8 cellular contexts compared by ENCODE assay signal in the genomic region with DNA sequence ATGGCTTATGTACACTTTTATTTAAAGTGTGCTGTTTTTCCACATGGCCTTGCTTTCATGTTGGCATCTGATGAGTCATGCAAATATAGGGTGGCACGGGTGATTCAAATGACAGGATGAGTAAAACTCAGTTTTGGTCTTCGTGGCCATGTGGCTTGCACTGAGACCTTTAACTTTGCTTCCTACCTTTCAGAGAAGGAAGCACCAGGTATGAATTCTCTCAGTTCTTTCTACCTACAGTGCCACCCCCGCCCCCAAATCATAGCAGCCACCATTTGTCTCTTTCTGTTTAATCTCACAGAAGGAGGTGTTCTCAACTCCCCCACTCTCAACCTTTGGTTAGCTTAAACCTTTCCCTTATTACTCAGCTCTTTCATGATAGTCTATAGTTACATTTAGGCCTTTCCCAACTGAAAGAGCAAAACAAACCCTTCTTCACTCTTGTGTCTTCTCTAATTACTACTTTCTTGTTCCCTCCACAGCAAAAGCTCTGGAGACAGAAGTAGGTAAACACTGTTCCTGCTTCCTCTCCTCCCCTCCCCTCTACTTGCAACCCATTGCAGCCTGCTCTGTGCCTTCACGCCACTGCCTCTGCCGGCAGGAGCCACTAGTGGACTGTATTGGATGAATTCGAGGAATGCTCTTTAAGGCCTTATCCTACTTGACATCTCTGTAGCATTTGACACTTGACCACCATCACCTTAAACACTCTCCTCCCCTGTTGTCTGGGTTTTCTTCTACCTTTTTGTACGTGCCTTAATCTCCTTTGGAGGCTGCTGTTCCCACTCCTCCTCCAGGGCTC.
DNase-seq lines count a peak whose midpoint lies in the region; ATAC-seq, FAIRE-seq and TF ChIP-seq lines count a peak whose summit lies in the region.

No MANE protein-coding gene starts in this region.

- H3K4me3 Mint-ChIP-seq in activated CD4-positive, alpha-beta T cell treated with anti-CD3 and anti-CD28 coated beads, Interleukin-2, amount 10 ng/mL, durations not matched to agents 24 days and 14 days, result peak overlapping the region; percentile 39

- TF ChIP-seq RAD21 in A549 (conservative IDR thresholded peaks at IDR 0.05 in 1 of 2, IDR thresholded peaks at IDR 0.05 in 1 of 2), result no peak
- TF ChIP-seq RAD21 in HCT116 (IDR thresholded peaks at IDR 0.05; ENCODE audit: low read depth), result no peak

- H3K36me3 Mint-ChIP-seq in activated CD4-positive, alpha-beta T cell treated with anti-CD3 and anti-CD28 coated beads, Interleukin-2, amount 10 ng/mL, durations not matched to agents 24 days and 14 days (ENCODE audit: low read depth), result peaks cover 35% of the 10 kb centered on the region

- CTCF ChIA-PET in A549 (lab: Yijun Ruan, JAX), result interaction anchor here (1.2 kb wide), 1 partner anchor 40 kb away, joined by 3 read pairs; no protein-coding TSS in a partner anchor
- CTCF ChIA-PET in HCT116 (lab: Charles Lee), result interaction anchor here (0.6 kb wide), 1 partner anchor 154 kb away, joined by 4 read pairs; no protein-coding TSS in a partner anchor

- H3K9me2 ChIP-seq in HCT116 (ENCODE audit: insufficient read depth), result no peaks in the 10 kb centered on the region

- H3K27me3 ChIP-seq in HCT116 (ENCODE audit: insufficient read depth, low read length) (no peaks in the 10 kb centered on the region), fibroblast of lung (ENCODE audit: control insufficient read depth, insufficient read depth, low read length) (no peaks in the 10 kb centered on the region), gastrocnemius medialis (no peaks in the 10 kb centered on the region)

- H2AFZ ChIP-seq in HCT116 (ENCODE audit: low read depth, low read length, poor library complexity, severe bottlenecking) (no peak overlapping the region), fibroblast of lung (ENCODE audit: low read length) (no peak overlapping the region)

- peaks cover 7% of the 10 kb centered on the region for H3K9me3 Mint-ChIP-seq in activated CD4-positive, alpha-beta T cell treated with anti-CD3 and anti-CD28 coated beads, Interleukin-2, amount 10 ng/mL, durations not matched to agents 24 days and 14 days

- POLR2A ChIA-PET in A549 (lab: Yijun Ruan, JAX) (no interaction called here), HCT116 (lab: Charles Lee) (no interaction called here)

- H3K36me3 ChIP-seq in HCT116 (ENCODE audit: control insufficient read depth in 1 of 2, insufficient read depth in 2 of 2, low read length in 2 of 2), result no peaks in the 10 kb centered on the region
- no peaks in the 10 kb centered on the region for H3K36me3 ChIP-seq in fibroblast of lung (ENCODE audit: control insufficient read depth, insufficient read depth, low read length)
- H3K36me3 ChIP-seq in gastrocnemius medialis, result no peaks in the 10 kb centered on the region

- H3K79me2 ChIP-seq in HCT116 (ENCODE audit: insufficient read depth, low read length) (peaks cover 10% of the 10 kb centered on the region; the same call in 1 of the 2 replicates), fibroblast of lung (ENCODE audit: control insufficient read depth, insufficient read depth, low read length) (no peaks in the 10 kb centered on the region)

- DNase-seq in A549 (ENCODE audit: low read depth in 1 of 2, low spot score in 1 of 2) (peak in 1 of 2 experiments; percentile 10), HCT116 (ENCODE audit: low read depth, low spot score) (peak; percentile 29), fibroblast of lung (ENCODE audit: low read depth in 2 of 2) (no peak), gastrocnemius medialis (peak in 1 of 2 donors; percentile 46), epidermal melanocyte (ENCODE audit: insufficient read length, low spot score) (no peak), NCI-H526 treated with DMSO at 0.1 percent for 48 hours (lab: John Stamatoyannopoulos, UW) (no peak), dedifferentiated amniotic fluid mesenchymal stem cell (ENCODE audit: extremely low spot score) (no peak)
- no peak for DNase-seq in activated CD4-positive, alpha-beta T cell treated with anti-CD3 and anti-CD28 coated beads, Interleukin-2, amount 10 ng/mL, durations not matched to agents 24 days and 14 days

- H3K4me1 Mint-ChIP-seq in activated CD4-positive, alpha-beta T cell treated with anti-CD3 and anti-CD28 coated beads, Interleukin-2, amount 10 ng/mL, durations not matched to agents 24 days and 14 days, result peaks cover 47% of the 10 kb centered on the region

- TF ChIP-seq POLR2A in A549 (IDR thresholded peaks at IDR 0.05; ENCODE audit: low read length) (no peak), HCT116 (IDR thresholded peaks at IDR 0.05; ENCODE audit: borderline replicate concordance, extremely low read depth, insufficient read depth, insufficient read length) (no peak), gastrocnemius medialis (IDR thresholded peaks at IDR 0.05) (no peak)

- intact Hi-C loops in HCT116 (cut with micrococcal nuclease) (no loop called here), gastrocnemius medialis (cut with DNase I; ENCODE audit: low total_unique reads) (loop anchor here (5.0 kb wide), 1 partner anchor 34 kb away; no protein-coding TSS in a partner anchor)
- intact Hi-C loops in activated CD4-positive, alpha-beta T cell treated with anti-CD3 and anti-CD28 coated beads, Interleukin-2, amount 10 ng/mL, durations not matched to agents 24 days and 14 days (cut with micrococcal nuclease), result loop anchor here (1.0 to 5.0 kb wide), 4 partner anchors 15 to 122 kb away; no protein-coding TSS in a partner anchor

- 56% methylated on average over 7 of the region's 7 CpGs for WGBS in A549 (ENCODE audit: missing lambda C conversion rate)

- 0 out of 6 replicates have a peak overlapping the region, but pooled peaks of 1 of the 2 experiments have one; percentile 34 for H3K27ac ChIP-seq in A549
- H3K27ac ChIP-seq in HCT116 (ENCODE audit: low read depth, low read length), result no peak overlapping the region
- H3K27ac ChIP-seq in fibroblast of lung (ENCODE audit: insufficient read depth, low read length), result peak overlapping the region; percentile 8
- peak overlapping the region; percentile 79 to 92 (median 86) for H3K27ac ChIP-seq in gastrocnemius medialis

- H3K4me3 ChIP-seq in A549 (no peak overlapping the region), HCT116 (replicated peaks in 1 of 2; ENCODE audit: low read depth in 1 of 2, low read length in 2 of 2) (no peak overlapping the region), fibroblast of lung (replicated peaks in 1 of 4; ENCODE audit: control extremely low read depth in 1 of 4, insufficient read depth in 1 of 4, low read depth in 3 of 4, low read length in 4 of 4) (no peak overlapping the region), gastrocnemius medialis (no peak overlapping the region)

- no peaks in the 10 kb centered on the region for H3K9me3 ChIP-seq in A549
- no peaks in the 10 kb centered on the region for H3K9me3 ChIP-seq in HCT116 (ENCODE audit: control insufficient read depth in 1 of 2, insufficient read depth in 1 of 2, low read depth in 1 of 2, low read length in 2 of 2)
- H3K9me3 ChIP-seq in fibroblast of lung (ENCODE audit: control insufficient read depth, insufficient read depth, low read depth, low read length), result no peaks in the 10 kb centered on the region
- no peaks in the 10 kb centered on the region for H3K9me3 ChIP-seq in gastrocnemius medialis

- H3K27me3 Mint-ChIP-seq in activated CD4-positive, alpha-beta T cell treated with anti-CD3 and anti-CD28 coated beads, Interleukin-2, amount 10 ng/mL, durations not matched to agents 24 days and 14 days, result no peaks in the 10 kb centered on the region

- H3K27ac Mint-ChIP-seq in activated CD4-positive, alpha-beta T cell treated with anti-CD3 and anti-CD28 coated beads, Interleukin-2, amount 10 ng/mL, durations not matched to agents 24 days and 14 days, result peak overlapping the region; percentile 75

- H3K4me2 ChIP-seq in A549, result peak overlapping the region; percentile 29
- H3K4me2 ChIP-seq in HCT116 (ENCODE audit: low read length), result peak overlapping the region; percentile 36
- no peak overlapping the region for H3K4me2 ChIP-seq in fibroblast of lung (ENCODE audit: extremely low read depth, insufficient read depth, low read length)

- no peak for FAIRE-seq in A549 (lab: Jason Lieb, UNC)

- TF ChIP-seq EP300 in A549 (IDR thresholded peaks at IDR 0.05), result no peak

- TF ChIP-seq CTCF in A549 (IDR thresholded peaks at IDR 0.05) (no peak), HCT116 (IDR thresholded peaks at IDR 0.05 in 2 of 3, conservative IDR thresholded peaks at IDR 0.05 in 1 of 3; ENCODE audit: borderline replicate concordance in 1 of 3, insufficient read depth in 1 of 3, low read depth in 2 of 3, low read length in 2 of 3) (no peak), fibroblast of lung (conservative IDR thresholded peaks at IDR 0.05 in 1 of 2, IDR thresholded peaks at IDR 0.05 in 1 of 2; ENCODE audit: low read depth in 1 of 2, low read length in 2 of 2) (peak in 1 of 2 donors; percentile 16), gastrocnemius medialis (IDR thresholded peaks at IDR 0.05 in 4 of 5, conservative IDR thresholded peaks at IDR 0.05 in 1 of 5) (peak in 3 of 5 experiments; percentile 5 to 37 (median 9))

- H4K20me1 ChIP-seq in HCT116 (ENCODE audit: insufficient read depth) (no peaks in the 10 kb centered on the region), fibroblast of lung (ENCODE audit: control insufficient read depth, extremely low read depth, insufficient read depth, low read length) (no peaks in the 10 kb centered on the region)

- H3K9ac ChIP-seq in HCT116 (ENCODE audit: low read length), result no peak overlapping the region
- no peak overlapping the region for H3K9ac ChIP-seq in fibroblast of lung (ENCODE audit: insufficient read depth, low read length)

- in situ Hi-C loops in gastrocnemius medialis (cut with MboI; ENCODE audit: low sequenced_read_pairs in 4 of 4), result no loop called here

- no TSS peak for BruUV-seq in HCT116 (replicated peaks; lab: Mats Ljungman, UMichigan)

- RAD21 ChIA-PET in HCT116 (lab: Charles Lee; ENCODE audit: low non-redundant PET in 1 of 2, low total read pairs in 2 of 2, uncharacterized antibody in 2 of 2, unreplicated experiment in 2 of 2), result no interaction called here

- peak in 1 of 2 experiments; percentile 65; a peak in 3 of 6 replicates for ATAC-seq in A549
- ATAC-seq in HCT116, result peak; percentile 47
- peak; percentile 49 to 63 for ATAC-seq in gastrocnemius medialis

- peaks cover 14% of the 10 kb centered on the region for H3K4me1 ChIP-seq in A549
- peaks cover 34 to 38% of the 10 kb centered on the region in 2 experiments for H3K4me1 ChIP-seq in HCT116 (ENCODE audit: control insufficient read depth in 1 of 2, insufficient read depth in 2 of 2, low read length in 2 of 2)
- H3K4me1 ChIP-seq in fibroblast of lung (ENCODE audit: control insufficient read depth, extremely low read depth, insufficient read depth, low read length), result peaks cover 2% of the 10 kb centered on the region
- H3K4me1 ChIP-seq in gastrocnemius medialis, result peaks cover 93 to 96% of the 10 kb centered on the region in 2 donors

TF ChIP-seq in A549, 52 proteins besides CTCF, POLR2A, EP300 and RAD21 (continues in another document):
- TF ChIP-seq FOSL2 (IDR thresholded peaks at IDR 0.05) (no peak), FOSL2 (CRISPR knock-in tag; IDR thresholded peaks at IDR 0.05) (peak; percentile 75), NPAS2 (CRISPR knock-in tag; IDR thresholded peaks at IDR 0.05; ENCODE audit: borderline replicate concordance) (no peak)

TF ChIP-seq in HCT116, 20 proteins besides CTCF, POLR2A, EP300 and RAD21 (continues in another document):
- TF ChIP-seq ELF1 (IDR thresholded peaks at IDR 0.05; ENCODE audit: borderline replicate concordance, low read depth) (no peak), SRF (IDR thresholded peaks at IDR 0.05; ENCODE audit: low read depth) (no peak)

Comparison
In these comparisons a context has a peak if more than half of its experiments do, and no peak if none do; other contexts are left out.
1. CTCF ChIP-seq: peak in gastrocnemius medialis (3 of 5); none in A549 (single experiment) and HCT116 (0 of 3).
2. Of the 6 proteins assayed by ChIP-seq in both A549 and HCT116: peak only in A549: none; only in HCT116: none; in both: MAX; in neither: 5.